7 cellular contexts compared by ENCODE assay signal in the genomic region with DNA sequence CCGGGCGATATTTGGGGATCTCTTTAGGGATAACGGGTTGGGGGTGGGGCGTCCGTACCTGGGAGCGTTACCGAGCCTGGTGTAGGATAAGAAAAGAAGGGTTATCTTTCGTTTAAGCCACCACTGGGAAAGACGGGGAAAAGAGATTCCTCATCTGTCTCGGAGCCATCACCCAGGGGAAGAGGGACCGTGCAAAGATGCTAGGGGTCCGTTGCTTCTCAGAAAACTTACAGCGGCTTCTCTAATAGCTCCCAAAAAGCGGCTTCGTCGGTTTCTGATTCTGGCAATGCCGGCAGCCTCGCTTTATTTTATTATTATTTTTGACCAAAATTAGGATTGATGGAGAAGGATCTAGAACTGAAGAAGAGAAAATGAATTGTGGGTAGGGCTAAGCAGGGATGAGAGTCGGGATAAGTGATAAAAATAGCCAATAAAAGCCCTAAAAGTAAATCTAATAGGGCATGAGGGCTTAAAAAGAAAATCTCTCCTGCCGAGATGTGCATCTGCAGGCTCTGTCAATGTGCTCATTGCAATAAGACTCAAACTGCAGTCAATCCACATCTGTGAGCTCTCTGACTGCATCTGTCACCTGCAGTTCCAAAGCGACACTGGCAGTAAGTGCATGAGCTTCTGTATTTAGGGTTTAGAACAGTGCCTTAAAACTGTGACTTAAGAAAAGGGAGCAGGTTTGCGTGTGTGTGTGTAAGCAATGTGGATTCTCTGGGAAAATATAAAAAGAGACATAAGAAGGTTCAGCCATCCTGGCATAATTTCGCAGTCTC. TPM values are rescaled to one million over a fixed set of nuclear protein-coding genes. Genes with fewer than 3 reads are reported as not detected.
DNase-seq lines count a peak whose midpoint lies in the region; ATAC-seq, FAIRE-seq and TF ChIP-seq lines count a peak whose summit lies in the region.

No MANE protein-coding gene starts in this region.

- 0 out of 2 replicates have a peak, but pooled peaks cover 3% of the 10 kb centered on the region for H4K20me1 ChIP-seq in HCT116 (ENCODE audit: insufficient read depth)

- peak overlapping the region; percentile 43; the same call in 1 of the 2 replicates for H3K27ac ChIP-seq in HCT116 (ENCODE audit: low read depth, low read length)
- peak overlapping the region; percentile 95 to 99 (median 97) for H3K27ac ChIP-seq in esophagus muscularis mucosa (replicated peaks in 1 of 4)
- peak overlapping the region; percentile 87 for H3K27ac ChIP-seq in psoas muscle

- H3K79me2 ChIP-seq in HCT116 (ENCODE audit: insufficient read depth, low read length) = peaks cover 56% of the 10 kb centered on the region

- CTCF ChIA-PET in HCT116 (lab: Charles Lee) = interaction anchor here (0.9 to 1.9 kb wide), 4 partner anchors 110 to 143 kb away, joined by 3 to 7 read pairs (median 5); no protein-coding TSS in a partner anchor

- TF ChIP-seq EP300 in esophagus muscularis mucosa (IDR thresholded peaks at IDR 0.05) = no peak

- RAD21 ChIA-PET in HCT116 (lab: Charles Lee; ENCODE audit: low non-redundant PET in 1 of 2, low total read pairs in 2 of 2, uncharacterized antibody in 2 of 2, unreplicated experiment in 2 of 2) = interaction anchor here in 1 of 2 experiments (1.0 kb wide), 1 partner anchor 110 kb away, joined by 5 read pairs; no protein-coding TSS in a partner anchor

- no peak overlapping the region for H2AFZ ChIP-seq in HCT116 (ENCODE audit: low read depth, low read length, poor library complexity, severe bottlenecking)

- H3K27me3 ChIP-seq in HCT116 (ENCODE audit: insufficient read depth, low read length) (no peaks in the 10 kb centered on the region), esophagus muscularis mucosa (no peaks in the 10 kb centered on the region), psoas muscle (ENCODE audit: insufficient read depth in 3 of 3, low read length in 2 of 3) (no peaks in the 10 kb centered on the region)

- H3K36me3 ChIP-seq in HCT116 (ENCODE audit: control insufficient read depth in 1 of 2, insufficient read depth in 2 of 2, low read length in 2 of 2) (no peaks in the 10 kb centered on the region), esophagus muscularis mucosa (no peaks in the 10 kb centered on the region), psoas muscle (ENCODE audit: insufficient read depth in 1 of 2, low read depth in 1 of 2) (no peaks in the 10 kb centered on the region)

- peak overlapping the region; percentile 73 for H3K9ac ChIP-seq in HCT116 (ENCODE audit: low read length)

- ATAC-seq in HCT116 (no peak), psoas muscle (no peak), HG03025 (IDR thresholded peaks at IDR 0.05; ENCODE audit: low FRiP score, unreplicated experiment) (no peak)

- intact Hi-C loops in HCT116 (cut with micrococcal nuclease) (no loop called here), esophagus muscularis mucosa (cut with DNase I) (no loop called here), psoas muscle (cut with DNase I) (no loop called here)

- FAIRE-seq in GM12891 (lab: Jason Lieb, UNC) = no peak

- TF ChIP-seq RAD21 in HCT116 (IDR thresholded peaks at IDR 0.05; ENCODE audit: low read depth) = no peak

- peak overlapping the region; percentile 71 for H3K4me2 ChIP-seq in HCT116 (ENCODE audit: low read length)

- no peak for TF ChIP-seq POLR2A in HCT116 (IDR thresholded peaks at IDR 0.05; ENCODE audit: borderline replicate concordance, extremely low read depth, insufficient read depth, insufficient read length)
- TF ChIP-seq POLR2A in esophagus muscularis mucosa (IDR thresholded peaks at IDR 0.05; ENCODE audit: low read depth) = no peak
- no peak for TF ChIP-seq POLR2A in GM12891 (IDR thresholded peaks at IDR 0.05; ENCODE audit: low read depth, low read length)

- no peaks in the 10 kb centered on the region for H3K9me2 ChIP-seq in HCT116 (ENCODE audit: insufficient read depth)

- POLR2A ChIA-PET in HCT116 (lab: Charles Lee) = no interaction called here

- WGBS in esophagus muscularis mucosa = 8% methylated on average over 23 of the region's 23 CpGs
- 7 to 9% (median 8%) methylated on average over 23 of the region's 23 CpGs for WGBS in psoas muscle, 3 donors

- H3K9me3 ChIP-seq in HCT116 (ENCODE audit: control insufficient read depth in 1 of 2, insufficient read depth in 1 of 2, low read depth in 1 of 2, low read length in 2 of 2) (no peaks in the 10 kb centered on the region), esophagus muscularis mucosa (no peaks in the 10 kb centered on the region), psoas muscle (no peaks in the 10 kb centered on the region)

- no peak for DNase-seq in HCT116 (ENCODE audit: low read depth, low spot score)
- DNase-seq in RPMI8226 = peak; percentile 18
- DNase-seq in esophagus muscularis mucosa (ENCODE audit: extremely low spot score) = no peak
- DNase-seq in psoas muscle = no peak
- no peak for DNase-seq in kidney glomerular epithelial cell (lab: John Stamatoyannopoulos, UW)
- no peak for DNase-seq in GM12891 (ENCODE audit: insufficient read length, low spot score)

- H3K4me3 ChIP-seq in HCT116 (replicated peaks in 1 of 2; ENCODE audit: low read depth in 1 of 2, low read length in 2 of 2) (peak overlapping the region; percentile 82 to 87), esophagus muscularis mucosa (peak overlapping the region; percentile 90 to 94 (median 90)), psoas muscle (peak overlapping the region; percentile 85)

- BruUV-seq in HCT116 (replicated peaks; lab: Mats Ljungman, UMichigan) = TSS peak; percentile 43

- no peak for TF ChIP-seq CTCF in HCT116 (IDR thresholded peaks at IDR 0.05 in 2 of 3, conservative IDR thresholded peaks at IDR 0.05 in 1 of 3; ENCODE audit: borderline replicate concordance in 1 of 3, insufficient read depth in 1 of 3, low read depth in 2 of 3, low read length in 2 of 3)
- TF ChIP-seq CTCF in esophagus muscularis mucosa (IDR thresholded peaks at IDR 0.05) = no peak
- no peak for TF ChIP-seq CTCF in psoas muscle (IDR thresholded peaks at IDR 0.05)

- H3K4me1 ChIP-seq in HCT116 (ENCODE audit: control insufficient read depth in 1 of 2, insufficient read depth in 2 of 2, low read length in 2 of 2) (peaks cover 6 to 14% of the 10 kb centered on the region in 2 experiments; a peak in 3 of 4 replicates), esophagus muscularis mucosa (peaks cover 22 to 43% (median 40%) of the 10 kb centered on the region in 4 donors), psoas muscle (peaks cover 29% of the 10 kb centered on the region)

TF ChIP-seq in HCT116, 20 proteins besides CTCF, POLR2A, EP300 and RAD21 (continues in another document):
- TF ChIP-seq CEBPB (IDR thresholded peaks at IDR 0.05; ENCODE audit: low read depth) = no peak
- TF ChIP-seq YY1 (IDR thresholded peaks at IDR 0.05; ENCODE audit: extremely low read depth, insufficient replicate concordance, low read depth, low read length) = no peak
- no peak for TF ChIP-seq SIN3A (IDR thresholded peaks at IDR 0.05; ENCODE audit: low read depth)
- TF ChIP-seq SP1 (IDR thresholded peaks at IDR 0.05; ENCODE audit: low read depth) = no peak
- TF ChIP-seq JUND (IDR thresholded peaks at IDR 0.05) = no peak
- TF ChIP-seq ZFX (IDR thresholded peaks at IDR 0.05) = no peak
- TF ChIP-seq, protein P1, sequence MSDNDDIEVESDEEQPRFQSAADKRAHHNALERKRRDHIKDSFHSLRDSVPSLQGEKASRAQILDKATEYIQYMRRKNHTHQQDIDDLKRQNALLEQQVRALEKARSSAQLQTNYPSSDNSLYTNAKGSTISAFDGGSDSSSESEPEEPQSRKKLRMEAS (IDR thresholded peaks at IDR 0.05) = no peak; the same call in 1 of the 2 replicates
- no peak for TF ChIP-seq POLR2AphosphoS5 (IDR thresholded peaks at IDR 0.05; ENCODE audit: low read depth, low read length)
- no peak for TF ChIP-seq FOSL1 (IDR thresholded peaks at IDR 0.05; ENCODE audit: low read depth)
- no peak for TF ChIP-seq ELF1 (IDR thresholded peaks at IDR 0.05; ENCODE audit: borderline replicate concordance, low read depth)
- TF ChIP-seq SRF (IDR thresholded peaks at IDR 0.05; ENCODE audit: low read depth) = no peak
- no peak for TF ChIP-seq ZNF274 (IDR thresholded peaks at IDR 0.05; ENCODE audit: low read depth, low read length)

TF ChIP-seq in GM12891, 5 proteins besides CTCF, POLR2A, EP300 and RAD21:
- TF ChIP-seq TAF1 (IDR thresholded peaks at IDR 0.05; ENCODE audit: low read depth, low read length) (no peak), POLR2AphosphoS5 (IDR thresholded peaks at IDR 0.05; ENCODE audit: low read depth, low read length) (no peak), PAX5 (IDR thresholded peaks at IDR 0.05; ENCODE audit: insufficient read depth, low read length, severe bottlenecking) (no peak), POU2F2 (IDR thresholded peaks at IDR 0.05; ENCODE audit: low read depth, low read length) (no peak), SPI1 (IDR thresholded peaks at IDR 0.05; ENCODE audit: low read depth, low read length) (no peak)
TF ChIP-seq in GM12891: peak in this region for 0.

RNA-seq across cellular contexts. Expression of a gene that starts 0.8 kb away (rescaled TPM):
- 34.9 TPM for total RNA-seq in HCT116 (2021; ENCODE audit: unreplicated experiment)
- 15.8 and 21.9 TPM in 2 replicates for polyA plus RNA-seq in HCT116 (2012)
- total RNA-seq in esophagus muscularis mucosa = 10 to 100 TPM in 3 of 4 donors, 1 to 10 TPM in 1; 8.8 to 23.4 (median 17.8) TPM
- 10 to 100 TPM in 1 of 4 donors, 1 to 10 TPM in 3; 7.5 to 11.0 (median 8.7) TPM for total RNA-seq in psoas muscle
- 10 to 100 TPM; 11.7 to 17.7 (median 13.7) TPM for polyA plus RNA-seq in psoas muscle
- 39.8 TPM for polyA plus RNA-seq in GM12891 (2012; ENCODE audit: low read depth, missing spikeins)

Comparison
In these comparisons a context has a peak if more than half of its experiments do, and no peak if none do; other contexts are left out.
1. H3K27ac ChIP-seq: peak in every context shown above with its lines; median percentile 97 in esophagus muscularis mucosa; 87 in psoas muscle; 43 in HCT116.